In genomic region chr2:128178650-128179460, GRCh38 we compare ENCODE assay signal across 1 cellular context.
A peak's percentile ranks its signal among the peaks of the same experiment; 100 is the strongest.
TF ChIP-seq lines count a peak whose summit lies in the region.

No MANE protein-coding gene starts in this region.

TF ChIP-seq in K562, 482 proteins besides CTCF, POLR2A, EP300 and RAD21 (continued from another document and continues in another):
- peak; percentile 50; the same call in 1 of the 2 replicates for TF ChIP-seq STAG1 (CRISPR knock-in tag; IDR thresholded peaks at IDR 0.05; ENCODE audit: borderline replicate concordance)
- no peak for TF ChIP-seq NKRF (IDR thresholded peaks at IDR 0.05; ENCODE audit: borderline replicate concordance)
- no peak for TF ChIP-seq RFX5 (IDR thresholded peaks at IDR 0.05; ENCODE audit: low read depth, low read length)
- TF ChIP-seq ATF3 (IDR thresholded peaks at IDR 0.05) = peak; percentile 58; the same call in 1 of the 2 replicates
- no peak for TF ChIP-seq ATF3 (CRISPR knock-in tag; conservative IDR thresholded peaks at IDR 0.05)
- TF ChIP-seq TGIF2 (CRISPR knock-in tag; IDR thresholded peaks at IDR 0.05) = no peak
- no peak for TF ChIP-seq GATA2 (CRISPR knock-in tag; IDR thresholded peaks at IDR 0.05)
- no peak for TF ChIP-seq ZNF146 (CRISPR knock-in tag; IDR thresholded peaks at IDR 0.05; ENCODE audit: unreplicated experiment)
- TF ChIP-seq UBTF (IDR thresholded peaks at IDR 0.05; ENCODE audit: borderline replicate concordance in 1 of 2, low read depth in 2 of 2, low read length in 2 of 2) = no peak
- no peak for TF ChIP-seq GTF3C2 (IDR thresholded peaks at IDR 0.05; ENCODE audit: borderline replicate concordance, extremely low read depth, insufficient read length)
- TF ChIP-seq DEAF1 (CRISPR knock-in tag; IDR thresholded peaks at IDR 0.05) = peak; percentile 63
- no peak for TF ChIP-seq ZNF644 (tag; IDR thresholded peaks at IDR 0.05; ENCODE audit: low read depth)
- TF ChIP-seq NR2F6 (CRISPR knock-in tag; IDR thresholded peaks at IDR 0.05) = no peak
- no peak for TF ChIP-seq PPARD (CRISPR knock-in tag; IDR thresholded peaks at IDR 0.05)
- TF ChIP-seq CREB1 (IDR thresholded peaks at IDR 0.05) = no peak
- no peak for TF ChIP-seq CREB1 (CRISPR knock-in tag; IDR thresholded peaks at IDR 0.05)
- TF ChIP-seq HMBOX1 (IDR thresholded peaks at IDR 0.05) = no peak
- TF ChIP-seq HMG20A (CRISPR knock-in tag; conservative IDR thresholded peaks at IDR 0.05) = no peak
- TF ChIP-seq SP1 (CRISPR knock-in tag; IDR thresholded peaks at IDR 0.05) = no peak
- no peak for TF ChIP-seq VEZF1 (CRISPR knock-in tag; IDR thresholded peaks at IDR 0.05)
- TF ChIP-seq CREB3 (tag; conservative IDR thresholded peaks at IDR 0.05; ENCODE audit: low read depth) = no peak
- no peak for TF ChIP-seq ZNF316 (IDR thresholded peaks at IDR 0.05)
- TF ChIP-seq ZEB2 (IDR thresholded peaks at IDR 0.05) = no peak
- TF ChIP-seq RB1 (IDR thresholded peaks at IDR 0.05; ENCODE audit: low read depth) = no peak
- no peak for TF ChIP-seq CEBPG (CRISPR knock-in tag; IDR thresholded peaks at IDR 0.05)
- TF ChIP-seq CEBPG (tag; conservative IDR thresholded peaks at IDR 0.05 in 1 of 2, IDR thresholded peaks at IDR 0.05 in 1 of 2) = no peak
- 0 out of 4 replicates have a peak, but pooled peaks of 1 of the 2 experiments have one; percentile 39 for TF ChIP-seq TEAD1 (CRISPR knock-in tag; IDR thresholded peaks at IDR 0.05)
- TF ChIP-seq KDM2B (CRISPR knock-in tag; IDR thresholded peaks at IDR 0.05) = no peak
- TF ChIP-seq MNT (conservative IDR thresholded peaks at IDR 0.05) = 0 out of 4 replicates have a peak, but pooled peaks of 1 of the 2 experiments have one; percentile 13
- no peak for TF ChIP-seq ZNF174 (CRISPR knock-in tag; IDR thresholded peaks at IDR 0.05)
- TF ChIP-seq ZNF184 (CRISPR knock-in tag; IDR thresholded peaks at IDR 0.05) = no peak
- peak; percentile 38; the same call in 1 of the 2 replicates for TF ChIP-seq CREM (IDR thresholded peaks at IDR 0.05; ENCODE audit: low read depth)
- no peak for TF ChIP-seq FOXK2 (conservative IDR thresholded peaks at IDR 0.05 in 1 of 2, IDR thresholded peaks at IDR 0.05 in 1 of 2; ENCODE audit: low read depth in 2 of 2)
- TF ChIP-seq SRF (CRISPR knock-in tag; IDR thresholded peaks at IDR 0.05) = no peak
- no peak for TF ChIP-seq BACH1 (tag; IDR thresholded peaks at IDR 0.05)
- TF ChIP-seq NR3C1 (CRISPR knock-in tag; IDR thresholded peaks at IDR 0.05) = no peak
- no peak for TF ChIP-seq SRSF3 (IDR thresholded peaks at IDR 0.05; ENCODE audit: insufficient read depth, low read length)
- no peak for TF ChIP-seq ARID4B (CRISPR knock-in tag; IDR thresholded peaks at IDR 0.05)
- TF ChIP-seq KDM1A (IDR thresholded peaks at IDR 0.05) = no peak
- TF ChIP-seq XRCC3 (IDR thresholded peaks at IDR 0.05) = no peak
- TF ChIP-seq ZFP91 (CRISPR knock-in tag; IDR thresholded peaks at IDR 0.05) = no peak
- no peak for TF ChIP-seq ZBTB1 (CRISPR knock-in tag; IDR thresholded peaks at IDR 0.05; ENCODE audit: borderline replicate concordance, low read depth)
